ENCODE assay signal across 9 cellular contexts in the genomic region with DNA sequence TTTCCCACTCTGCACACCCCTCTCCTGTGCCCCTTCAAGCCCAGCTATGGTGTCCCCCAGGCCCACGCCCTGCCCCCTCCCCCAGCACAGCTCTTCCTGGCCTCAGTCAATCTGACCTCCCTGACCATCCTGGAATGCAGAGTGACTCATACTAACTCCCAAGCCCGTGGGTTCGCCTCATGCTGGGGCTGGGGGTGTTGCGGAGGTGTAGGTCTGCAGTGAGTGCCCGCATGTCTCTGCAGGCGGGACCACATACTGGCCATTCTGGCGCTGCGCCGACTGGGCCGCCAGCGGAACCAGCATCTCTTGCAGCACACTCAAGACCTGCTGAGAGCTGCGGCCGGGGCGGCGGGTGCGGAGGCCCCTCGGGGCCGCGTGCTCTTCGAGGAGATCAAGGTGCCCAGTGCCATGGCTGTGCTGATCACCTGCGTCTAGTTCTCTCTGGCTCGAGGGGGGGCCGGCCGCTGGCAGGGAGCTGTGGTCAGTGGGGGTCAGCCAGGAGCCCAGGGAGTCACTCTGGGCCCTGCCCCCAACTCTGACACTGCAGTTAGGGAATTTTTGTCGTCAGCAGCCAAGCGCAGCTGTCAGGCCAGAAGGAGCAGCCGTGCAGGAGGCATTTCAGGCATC. TPM values are rescaled to one million over a fixed set of nuclear protein-coding genes. Genes with fewer than 3 reads are reported as not detected.
DNase-seq lines count a peak whose midpoint lies in the region; ATAC-seq, FAIRE-seq and TF ChIP-seq lines count a peak whose summit lies in the region.
"Had no signal": no experiment of that assay in that cellular context is flagged by ENCODE, and none has a peak within 500 bp of the region (broad histone marks: within the 10 kb centered on the region; RNA-seq: fewer than 3 reads in every experiment).

No MANE protein-coding gene starts in this region.

- H2AFZ ChIP-seq in astrocyte (ENCODE audit: low read depth, low read length) = no peak overlapping the region

- peak overlapping the region; percentile 54 for H3K4me3 Mint-ChIP-seq in astrocyte (ENCODE audit: unreplicated experiment)
- H3K4me3 Mint-ChIP-seq: neural crest cell had no signal

- H3K27ac ChIP-seq in astrocyte (ENCODE audit: low read depth, low read length) (peak overlapping the region; percentile 71), muscle layer of duodenum (ENCODE audit: low read length) (peak overlapping the region; percentile 8)

- peak overlapping the region; percentile 87 for H3K27ac Mint-ChIP-seq in astrocyte (ENCODE audit: unreplicated experiment)

- H3K9me3 ChIP-seq in astrocyte (ENCODE audit: insufficient read depth, low read depth, low read length) = no peaks in the 10 kb centered on the region
- H3K9me3 ChIP-seq in muscle layer of duodenum (ENCODE audit: control insufficient read depth in 1 of 2, low read length in 2 of 2) = no peaks in the 10 kb centered on the region

- peak overlapping the region; percentile 86 for H3K4me2 ChIP-seq in astrocyte (ENCODE audit: low read length)

- H3K4me1 Mint-ChIP-seq in astrocyte (ENCODE audit: low read depth, unreplicated experiment) = peaks cover 13% of the 10 kb centered on the region

- H3K27me3 ChIP-seq in astrocyte (ENCODE audit: insufficient read depth, low read length) (no peaks in the 10 kb centered on the region), muscle layer of duodenum (ENCODE audit: low read depth, low read length) (no peaks in the 10 kb centered on the region)

- peaks cover 33% of the 10 kb centered on the region for H3K4me1 ChIP-seq in astrocyte (ENCODE audit: insufficient read depth, low read length)
- peaks cover 13 to 36% of the 10 kb centered on the region in 2 donors for H3K4me1 ChIP-seq in muscle layer of duodenum (ENCODE audit: control insufficient read depth in 1 of 2, insufficient read depth in 2 of 2, low read length in 2 of 2)

- H4K20me1 ChIP-seq in astrocyte (ENCODE audit: insufficient read depth, low read length) = no peaks in the 10 kb centered on the region

- H3K4me3 ChIP-seq in astrocyte (ENCODE audit: insufficient read depth, low read depth, low read length) = peak overlapping the region; percentile 39
- peak overlapping the region in 1 of 2 donors; percentile 5 for H3K4me3 ChIP-seq in muscle layer of duodenum (ENCODE audit: low read depth in 1 of 2, low read length in 2 of 2)

- FAIRE-seq in astrocyte (lab: Jason Lieb, UNC) = no peak

- TF ChIP-seq CTCF in astrocyte (IDR thresholded peaks at IDR 0.05; ENCODE audit: insufficient read depth, low read depth, low read length) = no peak

- DNase-seq in ELR (ENCODE audit: low read depth) = peak; percentile 96
- peak; percentile 76 for DNase-seq in astrocyte (ENCODE audit: low read depth)
- DNase-seq in NCI-H774 (lab: John Stamatoyannopoulos, UW) = no peak
- no peak for DNase-seq in NCI-H2029 treated with DMSO at 0.1 percent for 48 hours (lab: John Stamatoyannopoulos, UW)
- DNase-seq: activated T-cell treated with anti-CD3 and anti-CD28 coated beads, Interleukin-2, amount 50 U/mL, for 1 hour; Kasumi-1 had no signal

- H3K36me3 Mint-ChIP-seq in astrocyte (ENCODE audit: low read depth, unreplicated experiment) = no peaks in the 10 kb centered on the region

- no peaks in the 10 kb centered on the region for H3K79me2 ChIP-seq in astrocyte (ENCODE audit: insufficient read depth, low read length)

- H3K9ac ChIP-seq in astrocyte (ENCODE audit: low read length) = peak overlapping the region; percentile 58

- peaks cover 3% of the 10 kb centered on the region for H3K9me3 Mint-ChIP-seq in astrocyte (ENCODE audit: unreplicated experiment)
- H3K9me3 Mint-ChIP-seq: neural crest cell had no signal

- no peak for ATAC-seq in GM18517 (IDR thresholded peaks at IDR 0.05; ENCODE audit: unreplicated experiment)

- H3K36me3 ChIP-seq in astrocyte (ENCODE audit: insufficient read depth, low read length) = no peaks in the 10 kb centered on the region
- H3K36me3 ChIP-seq in muscle layer of duodenum (ENCODE audit: control insufficient read depth in 1 of 2, insufficient read depth in 2 of 2, low read length in 2 of 2) = no peaks in the 10 kb centered on the region

- H3K27me3 Mint-ChIP-seq in astrocyte (ENCODE audit: low read depth, unreplicated experiment) = peaks cover 7% of the 10 kb centered on the region

RNA-seq across cellular contexts. Expression of a gene that starts 13.4 kb away (rescaled TPM):
- total RNA-seq in astrocyte = 24.9 and 29.5 TPM in 2 replicates

RNA-seq across cellular contexts. Expression of a gene that starts 15.4 kb away (rescaled TPM):
- not detected in 2 replicates for total RNA-seq in astrocyte
- total RNA-seq: neural crest cell had no signal

RNA-seq across cellular contexts. Expression of a gene that starts 25.9 kb away (rescaled TPM):
- not detected in 2 replicates for total RNA-seq in astrocyte
- total RNA-seq: neural crest cell had no signal

RNA-seq across cellular contexts. Expression of a gene that starts 52.6 kb away (rescaled TPM):
- 116 and 119 TPM in 2 replicates for total RNA-seq in astrocyte

Comparison
In these comparisons a context has a peak if more than half of its experiments do, and no peak if none do; other contexts are left out.
1. DNase-seq: peak in ELR (single experiment) and astrocyte (single experiment); none in NCI-H774 (single experiment) and NCI-H2029 treated with DMSO at 0.1 percent for 48 hours (single experiment).